8 cellular contexts compared by ENCODE assay signal in genomic region chrX:22748093-22748999, GRCh38.
DNase-seq lines count a peak whose midpoint lies in the region; ATAC-seq, FAIRE-seq and TF ChIP-seq lines count a peak whose summit lies in the region.

No MANE protein-coding gene starts in this region.

- dilution Hi-C loops in keratinocyte (cut with MboI; ENCODE audit: extremely low pct_ligation_motif_present, low sequenced_read_pairs) = no loop called here

- H3K27ac ChIP-seq in keratinocyte (ENCODE audit: control insufficient read depth, insufficient read depth, low read length) = no peak overlapping the region

- no peaks in the 10 kb centered on the region for H3K36me3 ChIP-seq in HAP-1 (replicated peaks)
- no peaks in the 10 kb centered on the region for H3K36me3 ChIP-seq in bronchial epithelial cell (ENCODE audit: control insufficient read depth, insufficient read depth, low read length)
- H3K36me3 ChIP-seq in keratinocyte (ENCODE audit: control insufficient read depth in 2 of 2, extremely low read depth in 1 of 2, insufficient read depth in 2 of 2, low read length in 2 of 2) = no peaks in the 10 kb centered on the region

- H2AFZ ChIP-seq in keratinocyte (ENCODE audit: control insufficient read depth, low read length) = no peak overlapping the region

- H3K4me2 ChIP-seq in keratinocyte (ENCODE audit: control insufficient read depth, extremely low read depth, insufficient read depth, low read depth, low read length) = no peak overlapping the region

- FAIRE-seq in bronchial epithelial cell (lab: Jason Lieb, UNC) = no peak
- peak; percentile 81 for FAIRE-seq in keratinocyte (lab: Jason Lieb, UNC)

- H3K4me1 ChIP-seq in HAP-1 = no peaks in the 10 kb centered on the region
- H3K4me1 ChIP-seq in keratinocyte (ENCODE audit: control insufficient read depth, extremely low read depth, insufficient read depth, low read length) = no peaks in the 10 kb centered on the region

- H3K9me1 ChIP-seq in keratinocyte (ENCODE audit: control insufficient read depth, extremely low read depth, insufficient read depth, low read length) = no peaks in the 10 kb centered on the region

- H3K27me3 ChIP-seq in HAP-1 (ENCODE audit: low read depth) = no peaks in the 10 kb centered on the region
- H3K27me3 ChIP-seq in bronchial epithelial cell (ENCODE audit: control insufficient read depth, insufficient read depth, low read length) = no peaks in the 10 kb centered on the region
- H3K27me3 ChIP-seq in keratinocyte (ENCODE audit: control insufficient read depth, extremely low read depth, insufficient read depth, low read length) = no peaks in the 10 kb centered on the region

- ATAC-seq in GM21447 (IDR thresholded peaks at IDR 0.05; ENCODE audit: unreplicated experiment) = no peak

- no peaks in the 10 kb centered on the region for H3K9me3 ChIP-seq in HAP-1
- H3K9me3 ChIP-seq in keratinocyte (ENCODE audit: control insufficient read depth, low read depth, low read length) = no peaks in the 10 kb centered on the region

- TF ChIP-seq POLR2A in NB4 (IDR thresholded peaks at IDR 0.05; ENCODE audit: extremely low read depth, insufficient read length) = no peak

- H3K9ac ChIP-seq in keratinocyte (ENCODE audit: control insufficient read depth, extremely low read depth, insufficient read depth, low read length) = no peak overlapping the region

- DNase-seq in GM04504 (ENCODE audit: low read depth) (peak; percentile 22), HAP-1 (ENCODE audit: low spot score in 2 of 2) (peak; percentile 48 to 71), NB4 (ENCODE audit: low read depth) (peak; percentile 46), T-helper 1 cell (peak in 4 of 5 donors; percentile 3 to 17 (median 10)), bronchial epithelial cell (ENCODE audit: low read depth) (peak; percentile 20), keratinocyte (ENCODE audit: low read depth, low spot score) (no peak)
- DNase-seq in stimulated activated CD4-positive, alpha-beta T cell treated with anti-CD3 and anti-CD28 coated beads, TNF-alpha, amount 100 ng/mL, for 48 hours (ENCODE audit: low read depth in 3 of 3) = peak in 2 of 3 donors; percentile 3 to 46

- in situ Hi-C loops in HAP-1 (cut with MboI; ENCODE audit: low sequenced_read_pairs) = no loop called here

- H3K79me2 ChIP-seq in keratinocyte (ENCODE audit: control insufficient read depth, insufficient read depth, low read length) = no peaks in the 10 kb centered on the region

- TF ChIP-seq CTCF in NB4 (IDR thresholded peaks at IDR 0.05; ENCODE audit: low read depth, low read length) (peak; percentile 59), bronchial epithelial cell (IDR thresholded peaks at IDR 0.05; ENCODE audit: insufficient read depth, low read length, severe bottlenecking) (peak; percentile 65), keratinocyte (optimal IDR thresholded peaks at IDR 0.05 in 1 of 3, IDR thresholded peaks at IDR 0.05 in 1 of 3, conservative IDR thresholded peaks at IDR 0.05 in 1 of 3; ENCODE audit: extremely low read depth in 1 of 3, insufficient read depth in 2 of 3, low read length in 3 of 3) (peak; percentile 68 to 72 (median 72))

- H4K20me1 ChIP-seq in keratinocyte (ENCODE audit: control insufficient read depth, extremely low read depth, insufficient read depth, low read length) = no peaks in the 10 kb centered on the region

- H3K4me3 ChIP-seq in HAP-1 = no peak overlapping the region
- H3K4me3 ChIP-seq in NB4 (ENCODE audit: low read depth, low read length) = no peak overlapping the region
- H3K4me3 ChIP-seq in bronchial epithelial cell (ENCODE audit: low read depth, low read length) = no peak overlapping the region
- no peak overlapping the region for H3K4me3 ChIP-seq in keratinocyte (ENCODE audit: control insufficient read depth in 2 of 3, extremely low read depth in 1 of 3, insufficient read depth in 2 of 3, low read depth in 1 of 3, low read length in 3 of 3)
